ENCODE assay signal across 24 cellular contexts in the genomic region with DNA sequence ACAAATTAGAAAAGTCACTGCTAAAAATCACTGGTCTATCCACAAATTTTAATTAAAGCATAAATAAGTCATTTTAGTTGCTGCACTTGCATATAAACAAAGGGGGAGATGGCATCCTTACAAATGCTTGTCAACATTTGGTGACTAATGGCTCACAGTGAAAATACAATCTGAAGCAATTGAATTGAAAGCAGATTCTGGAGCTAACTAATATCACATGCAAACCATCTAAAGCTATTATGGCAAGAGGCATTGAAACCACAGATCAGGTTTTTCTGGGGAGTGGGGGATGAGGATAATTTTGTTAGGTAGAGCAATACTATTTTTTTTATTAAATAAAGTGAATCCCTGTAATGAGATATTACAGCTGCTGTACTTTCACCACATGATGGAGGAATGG.
"Had no signal": no experiment of that assay in that cellular context is flagged by ENCODE, and none has a peak within 500 bp of the region (broad histone marks: within the 10 kb centered on the region; RNA-seq: fewer than 3 reads in every experiment).

No MANE protein-coding gene starts in this region.

- DNase-seq: activated CD4-positive, alpha-beta T cell treated with anti-CD3 and anti-CD28 coated beads for 48 hours; activated CD4-positive, alpha-beta T cell treated with anti-CD3 and anti-CD28 coated beads, Interleukin-2, amount 50 U/mL, for 48 hours; activated CD8-positive, alpha-beta memory T cell treated with anti-CD3 and anti-CD28 coated beads, Interleukin-2, amount 50 U/mL, for 4 hours; activated effector memory CD4-positive, alpha-beta T cell treated with anti-CD3 and anti-CD28 coated beads, Interleukin-2, amount 50 U/mL, for 16 hours; activated naive CD4-positive, alpha-beta T cell treated with anti-CD3 and anti-CD28 coated beads, Interleukin-2, amount 10 ng/mL, durations not matched to agents 7 days and 5 days; activated naive CD8-positive, alpha-beta T cell treated with anti-CD3 and anti-CD28 coated beads, Interleukin-2, amount 10 ng/mL, durations not matched to agents 7 days and 5 days; activated T-cell treated with anti-CD3 and anti-CD28 coated beads, Interleukin-2, amount 50 U/mL, for 1 hour; amniotic stem cell; brain microvascular endothelial cell; cortex of kidney; gastrocnemius medialis; glutamatergic neuron; left ventricle myocardium inferior; nephron progenitor cell; ovary; right lobe of liver; stimulated activated CD4-positive, alpha-beta T cell treated with anti-CD3 and anti-CD28 coated beads, Interleukin-2, amount 100 ng/mL, for 48 hours; stimulated activated naive CD8-positive, alpha-beta T cell treated with anti-CD3 and anti-CD28 coated beads, Interleukin-15, Interleukin-2, amounts not matched to agents 100 U/mL and 50 U/mL, for 24 hours; T1000; testis; transverse colon; WERI-Rb-1 had no signal

- ATAC-seq: activated CD4-positive, CD25-positive, alpha-beta regulatory T cell treated with anti-CD3 and anti-CD28 coated beads, Interleukin-2, amount 50 U/mL, for 24 hours; esophagus mucosa; gastrocnemius medialis; right lobe of liver; stimulated activated naive CD8-positive, alpha-beta T cell treated with anti-CD3 and anti-CD28 coated beads, Interleukin-15, Interleukin-2, amounts not matched to agents 100 U/mL and 50 U/mL, for 24 hours had no signal

- H3K4me3 ChIP-seq: gastrocnemius medialis, left ventricle myocardium inferior, ovary, right lobe of liver, testis, transverse colon had no signal
